Comparison of ENCODE assay signal across 8 cellular contexts in the genomic region with DNA sequence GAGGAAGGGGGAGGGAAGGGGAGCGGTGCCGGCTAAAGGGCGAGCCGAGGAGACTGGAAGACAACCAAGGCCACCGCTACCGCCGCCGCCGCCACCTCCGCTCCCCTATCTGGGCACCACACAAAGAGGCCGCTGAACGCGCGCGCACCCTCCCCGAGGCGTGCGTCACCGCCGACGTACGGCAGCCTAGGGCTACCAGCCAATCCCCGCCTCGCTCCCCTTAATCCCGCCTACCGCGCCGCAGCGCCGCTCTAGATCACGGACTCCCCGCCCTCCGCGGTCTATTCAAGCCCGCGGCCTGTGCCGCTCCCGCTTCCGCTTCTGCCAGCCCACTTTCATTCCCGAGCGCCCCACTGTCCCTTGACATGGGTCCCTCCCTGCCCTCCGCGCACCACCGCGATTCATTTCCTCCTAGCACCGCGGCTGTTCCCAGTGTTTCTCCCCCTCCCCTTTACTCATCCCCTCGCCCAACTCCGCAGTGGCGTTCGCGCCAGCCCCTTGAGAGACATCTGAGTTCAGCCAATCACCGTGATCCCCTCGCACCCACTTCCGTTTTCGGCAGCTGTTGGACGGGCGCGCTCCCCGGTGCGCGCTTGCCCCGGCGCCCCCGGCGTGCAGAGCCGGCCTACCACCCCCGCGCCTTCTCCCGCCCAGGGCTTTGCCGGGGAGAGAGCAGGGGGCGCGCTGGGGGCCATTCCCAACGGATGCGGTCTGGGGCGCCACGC. TPM values are rescaled to one million over a fixed set of nuclear protein-coding genes. Genes with fewer than 3 reads are reported as not detected.
DNase-seq lines count a peak whose midpoint lies in the region; ATAC-seq, FAIRE-seq and TF ChIP-seq lines count a peak whose summit lies in the region.

A gene (minus strand): TSS at position 128 of the 725 bp plus-strand sequence. CDS start 297 bp downstream, outside the sequence.

- peak; percentile 96 for DNase-seq in AG10803 (ENCODE audit: low read depth)
- DNase-seq in NCI-H446 treated with DMSO at 0.1 percent for 48 hours (lab: John Stamatoyannopoulos, UW): peak; percentile 90
- peak; percentile 97 for DNase-seq in cerebellar cortex (ENCODE audit: low spot score)
- peak; percentile 99 for DNase-seq in kidney
- peak; percentile 98 for DNase-seq in stimulated activated CD4-positive, alpha-beta T cell treated with anti-CD3 and anti-CD28 coated beads, Interleukin-15, amount 100 ng/mL, for 24 hours

- TF ChIP-seq CTCF in AG10803 (conservative IDR thresholded peaks at IDR 0.05; ENCODE audit: low read length) (no peak), kidney (IDR thresholded peaks at IDR 0.05; ENCODE audit: borderline replicate concordance, extremely low read depth, insufficient read depth) (no peak)

- no peaks in the 10 kb centered on the region for H3K9me3 ChIP-seq in kidney (ENCODE audit: control insufficient read depth in 1 of 2, low read length in 2 of 2)

- ATAC-seq in GM19035 (IDR thresholded peaks at IDR 0.05; ENCODE audit: unreplicated experiment) (peak; percentile 77), HG03354 (IDR thresholded peaks at IDR 0.05; ENCODE audit: poor library complexity, severe bottlenecking, unreplicated experiment) (peak; percentile 79)
- ATAC-seq in activated CD4-positive, CD25-positive, alpha-beta regulatory T cell treated with anti-CD3 and anti-CD28 coated beads, Interleukin-2, amount 50 U/mL, for 24 hours: peak; percentile 90

- FAIRE-seq in kidney (lab: Jason Lieb, UNC): no peak

- H3K4me1 ChIP-seq in kidney (ENCODE audit: control insufficient read depth in 1 of 2, insufficient read depth in 1 of 2, low read depth in 1 of 2, low read length in 2 of 2): peaks cover 0 to 6% of the 10 kb centered on the region in 2 donors

- H3K27ac ChIP-seq in kidney (ENCODE audit: low read depth in 2 of 2, low read length in 2 of 2): peak within 1 kb of the TSS; percentile 100

- H3K9ac ChIP-seq in kidney (ENCODE audit: low read length in 2 of 2): peak within 1 kb of the TSS; percentile 98 to 100

- no peaks in the 10 kb centered on the region for H3K36me3 ChIP-seq in kidney (ENCODE audit: control insufficient read depth in 1 of 2, insufficient read depth in 2 of 2, low read length in 2 of 2)

- intact Hi-C loops in kidney (cut with DNase I): no loop called here

- H3K4me3 ChIP-seq in AG10803 (ENCODE audit: low read length) (peak within 1 kb of the TSS; percentile 97), kidney (ENCODE audit: low read length in 2 of 2) (peak within 1 kb of the TSS; percentile 96 to 97)

RNA-seq across cellular contexts. Expression of the gene that starts here (rescaled TPM):
- 28.3 TPM for total RNA-seq in kidney
- polyA plus RNA-seq in kidney (ENCODE audit: insufficient read depth, low read depth, low replicate concordance): 16.0 TPM

Comparison
In these comparisons a context has a peak if more than half of its experiments do, and no peak if none do; other contexts are left out.
1. Peak in every context shown above with its lines: DNase-seq, ATAC-seq, H3K4me3 ChIP-seq and H3K27ac ChIP-seq.